ENCODE assay signal across 10 cellular contexts in the genomic region with DNA sequence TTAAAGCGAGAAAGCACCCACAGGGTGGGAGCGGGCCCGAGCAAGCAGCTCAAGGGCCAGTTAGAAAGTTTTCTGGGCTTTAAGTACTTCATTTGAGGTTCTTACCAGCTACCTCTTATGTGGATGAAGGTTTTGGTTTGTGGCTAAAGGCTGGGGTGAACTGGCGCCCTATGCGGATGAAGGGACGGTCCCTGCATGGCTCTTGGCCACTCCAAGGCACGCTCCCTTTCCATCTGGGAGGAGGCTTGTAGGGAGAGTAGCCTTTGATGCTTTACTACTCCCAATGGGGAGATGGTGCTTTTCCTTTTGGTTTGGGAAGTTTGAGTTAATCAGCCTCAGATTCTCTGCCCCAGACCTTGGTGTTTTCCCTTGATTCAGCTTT. TPM values are rescaled to one million over a fixed set of nuclear protein-coding genes. Genes with fewer than 3 reads are reported as not detected.
A peak's percentile ranks its signal among the peaks of the same experiment; 100 is the strongest.
DNase-seq lines count a peak whose midpoint lies in the region; ATAC-seq, FAIRE-seq and TF ChIP-seq lines count a peak whose summit lies in the region.
"Had no signal": no experiment of that assay in that cellular context is flagged by ENCODE, and none has a peak within 500 bp of the region (broad histone marks: within the 10 kb centered on the region; RNA-seq: fewer than 3 reads in every experiment).

No MANE protein-coding gene starts in this region.

- no peak for FAIRE-seq in keratinocyte (lab: Jason Lieb, UNC)
- FAIRE-seq: G401.6, K562 had no signal

- no peak overlapping the region; the same call in 1 of the 2 replicates for H3K27ac ChIP-seq in HUES6 (ENCODE audit: low read depth, low read length)
- H3K27ac ChIP-seq in keratinocyte (ENCODE audit: control insufficient read depth, insufficient read depth, low read length): no peak overlapping the region

- in situ Hi-C loops in astrocyte of the spinal cord (cut with HindIII; ENCODE audit: low sequenced_read_pairs): no loop called here

- H3K9me3 ChIP-seq in HUES6 (ENCODE audit: control insufficient read depth, insufficient read depth, low read depth, low read length) (no peaks in the 10 kb centered on the region), keratinocyte (ENCODE audit: control insufficient read depth, low read depth, low read length) (no peaks in the 10 kb centered on the region), Caco-2 (no peaks in the 10 kb centered on the region)

- H3K27me3 ChIP-seq in HUES6 (ENCODE audit: control insufficient read depth, insufficient read depth, low read length) (peaks cover 39% of the 10 kb centered on the region), keratinocyte (ENCODE audit: control insufficient read depth, extremely low read depth, insufficient read depth, low read length) (peaks cover 4% of the 10 kb centered on the region), Caco-2 (replicated peaks; ENCODE audit: control insufficient read depth, insufficient read depth, low read length) (no peaks in the 10 kb centered on the region)

- H3K4me3 Mint-ChIP-seq in stimulated activated naive CD8-positive, alpha-beta T cell treated with anti-CD3 and anti-CD28 coated beads, Interleukin-15, amount 100 ng/mL, for 72 hours: peak overlapping the region; percentile 75 to 77
- H3K4me3 Mint-ChIP-seq in Caco-2 (ENCODE audit: unreplicated experiment): no peak overlapping the region

- H3K4me1 Mint-ChIP-seq in stimulated activated naive CD8-positive, alpha-beta T cell treated with anti-CD3 and anti-CD28 coated beads, Interleukin-15, amount 100 ng/mL, for 72 hours: peaks cover 23% of the 10 kb centered on the region
- no peaks in the 10 kb centered on the region for H3K4me1 Mint-ChIP-seq in Caco-2 (ENCODE audit: low read depth, unreplicated experiment)

- H3K4me1 ChIP-seq in HUES6 (ENCODE audit: control insufficient read depth, insufficient read depth, low read length) (peaks cover 9% of the 10 kb centered on the region), keratinocyte (ENCODE audit: control insufficient read depth, extremely low read depth, insufficient read depth, low read length) (peaks cover 5% of the 10 kb centered on the region), Caco-2 (no peaks in the 10 kb centered on the region)

- BruUV-seq in Caco-2 (replicated peaks; lab: Mats Ljungman, UMichigan): no TSS peak

- peak; percentile 48 for ATAC-seq in stimulated activated naive CD8-positive, alpha-beta T cell treated with anti-CD3 and anti-CD28 coated beads, Interleukin-15, amount 100 ng/mL, for 72 hours
- ATAC-seq: K562 had no signal

- no peak overlapping the region for H3K27ac Mint-ChIP-seq in stimulated activated naive CD8-positive, alpha-beta T cell treated with anti-CD3 and anti-CD28 coated beads, Interleukin-15, amount 100 ng/mL, for 72 hours
- H3K27ac Mint-ChIP-seq in Caco-2 (ENCODE audit: unreplicated experiment): no peak overlapping the region

- no peaks in the 10 kb centered on the region for H3K9me3 Mint-ChIP-seq in stimulated activated naive CD8-positive, alpha-beta T cell treated with anti-CD3 and anti-CD28 coated beads, Interleukin-15, amount 100 ng/mL, for 72 hours
- no peaks in the 10 kb centered on the region for H3K9me3 Mint-ChIP-seq in Caco-2 (ENCODE audit: unreplicated experiment)

- H2AFZ ChIP-seq in keratinocyte (ENCODE audit: control insufficient read depth, low read length): peak overlapping the region; percentile 61

- POLR2A ChIA-PET in Caco-2 (lab: Charles Lee): no interaction called here

- no peaks in the 10 kb centered on the region for H3K9me1 ChIP-seq in keratinocyte (ENCODE audit: control insufficient read depth, extremely low read depth, insufficient read depth, low read length)

- H4K20me1 ChIP-seq in keratinocyte (ENCODE audit: control insufficient read depth, extremely low read depth, insufficient read depth, low read length): no peaks in the 10 kb centered on the region

- DNase-seq in astrocyte of the spinal cord (ENCODE audit: low read depth, low spot score) (peak; percentile 15), keratinocyte (ENCODE audit: low read depth, low spot score) (no peak), NCI-H187 treated with DMSO at 0.1 percent for 48 hours (lab: John Stamatoyannopoulos, UW) (no peak), NCI-H1092 treated with DMSO at 0.1 percent for 48 hours (lab: John Stamatoyannopoulos, UW) (no peak), Caco-2 (no peak)
- no peak for DNase-seq in stimulated activated naive CD8-positive, alpha-beta T cell treated with anti-CD3 and anti-CD28 coated beads, Interleukin-15, amount 100 ng/mL, for 72 hours
- DNase-seq: NCI-H510A had no signal

- H3K9ac ChIP-seq in HUES6 (ENCODE audit: low read length): peak overlapping the region; percentile 26
- H3K9ac ChIP-seq in keratinocyte (ENCODE audit: control insufficient read depth, extremely low read depth, insufficient read depth, low read length): no peak overlapping the region

- no peaks in the 10 kb centered on the region for H3K79me2 ChIP-seq in keratinocyte (ENCODE audit: control insufficient read depth, insufficient read depth, low read length)

- H3K36me3 Mint-ChIP-seq in Caco-2 (ENCODE audit: insufficient read depth, unreplicated experiment): no peaks in the 10 kb centered on the region

- peaks cover 36% of the 10 kb centered on the region for H3K27me3 Mint-ChIP-seq in stimulated activated naive CD8-positive, alpha-beta T cell treated with anti-CD3 and anti-CD28 coated beads, Interleukin-15, amount 100 ng/mL, for 72 hours
- no peaks in the 10 kb centered on the region for H3K27me3 Mint-ChIP-seq in Caco-2 (ENCODE audit: insufficient read depth, unreplicated experiment)

- no peak for TF ChIP-seq CTCF in astrocyte of the spinal cord (IDR thresholded peaks at IDR 0.05; ENCODE audit: low read depth, low read length)
- TF ChIP-seq CTCF in keratinocyte (optimal IDR thresholded peaks at IDR 0.05 in 1 of 3, IDR thresholded peaks at IDR 0.05 in 1 of 3, conservative IDR thresholded peaks at IDR 0.05 in 1 of 3; ENCODE audit: extremely low read depth in 1 of 3, insufficient read depth in 2 of 3, low read length in 3 of 3): no peak
- TF ChIP-seq CTCF in Caco-2 (IDR thresholded peaks at IDR 0.05; ENCODE audit: insufficient read depth in 1 of 2, low read depth in 1 of 2, low read length in 1 of 2, severe bottlenecking in 1 of 2, unreplicated experiment in 1 of 2): no peak

- peak overlapping the region; percentile 53 for H3K4me3 ChIP-seq in HUES6 (ENCODE audit: low read depth, low read length)
- no peak overlapping the region for H3K4me3 ChIP-seq in astrocyte of the spinal cord (ENCODE audit: low read depth, low read length)
- H3K4me3 ChIP-seq in keratinocyte (ENCODE audit: control insufficient read depth in 2 of 3, extremely low read depth in 1 of 3, insufficient read depth in 2 of 3, low read depth in 1 of 3, low read length in 3 of 3): no peak overlapping the region
- H3K4me3 ChIP-seq in Caco-2 (ENCODE audit: low read depth, low read length): no peak overlapping the region
- H3K4me3 ChIP-seq: K562 had no signal

- CTCF ChIA-PET in Caco-2 (lab: Charles Lee): no interaction called here

- dilution Hi-C loops in keratinocyte (cut with MboI; ENCODE audit: extremely low pct_ligation_motif_present, low sequenced_read_pairs): no loop called here

- H3K36me3 ChIP-seq in HUES6 (ENCODE audit: control insufficient read depth, insufficient read depth, low read length) (no peaks in the 10 kb centered on the region), keratinocyte (ENCODE audit: control insufficient read depth in 2 of 2, extremely low read depth in 1 of 2, insufficient read depth in 2 of 2, low read length in 2 of 2) (no peaks in the 10 kb centered on the region), Caco-2 (ENCODE audit: control insufficient read depth, insufficient read depth, low read length) (no peaks in the 10 kb centered on the region)

- no peak overlapping the region for H3K4me2 ChIP-seq in keratinocyte (ENCODE audit: control insufficient read depth, extremely low read depth, insufficient read depth, low read depth, low read length)

- intact Hi-C loops in Caco-2 (cut with micrococcal nuclease; ENCODE audit: unreplicated experiment): no loop called here

RNA-seq across cellular contexts. Expression of gene MRFAP1, which starts 17.7 kb away (rescaled TPM):
- 121 to 275 TPM (median 224 TPM) in 3 replicates for polyA plus RNA-seq in keratinocyte
- polyA plus RNA-seq in keratinocyte (2011; ENCODE audit: low read depth): 328 TPM
- 191 and 208 TPM in 2 replicates for polyA plus RNA-seq in keratinocyte (2011; cell fraction: cytosol; rRNA removed)
- polyA plus RNA-seq in keratinocyte (2011; cell fraction: nucleus; rRNA removed): 109 and 121 TPM in 2 replicates
- polyA plus RNA-seq in keratinocyte (2012; ENCODE audit: low replicate concordance): 208 and 319 TPM in 2 replicates
- polyA minus RNA-seq in keratinocyte: 22.1 to 50.5 TPM (median 33.4 TPM) in 3 replicates
- 54.9 TPM for polyA minus RNA-seq in keratinocyte (2011; cell fraction: cytosol; rRNA and poly(A)+ RNA removed)
- 21.4 and 36.4 TPM in 2 replicates for polyA minus RNA-seq in keratinocyte (2011; cell fraction: nucleus; rRNA and poly(A)+ RNA removed)
- 245 and 254 TPM in 2 replicates for total RNA-seq in Caco-2 (2022)

RNA-seq across cellular contexts. Expression of gene S100P, which starts 35.5 kb away (rescaled TPM):
- polyA plus RNA-seq in keratinocyte: 0.68 to 2.3 TPM (median 1.7 TPM) in 3 replicates
- polyA plus RNA-seq in keratinocyte (2011; ENCODE audit: low read depth): 42.7 TPM
- polyA plus RNA-seq in keratinocyte (2011; cell fraction: cytosol; rRNA removed): 0.94 and 5.6 TPM in 2 replicates
- 0.95 and 3.4 TPM in 2 replicates for polyA plus RNA-seq in keratinocyte (2011; cell fraction: nucleus; rRNA removed)
- 2.4 and 565 TPM in 2 replicates for polyA plus RNA-seq in keratinocyte (2012; ENCODE audit: low replicate concordance)
- polyA minus RNA-seq in keratinocyte: 0.26 to 3.4 TPM (median 0.49 TPM) in 3 replicates
- polyA minus RNA-seq in keratinocyte (2011; cell fraction: cytosol; rRNA and poly(A)+ RNA removed): 29.9 TPM
- 9.8 and 12.6 TPM in 2 replicates for polyA minus RNA-seq in keratinocyte (2011; cell fraction: nucleus; rRNA and poly(A)+ RNA removed)
- total RNA-seq in Caco-2 (2022): 70.8 and 96.9 TPM in 2 replicates

RNA-seq across cellular contexts. Expression of gene MRFAP1L1, which starts 51.5 kb away (rescaled TPM):
- polyA plus RNA-seq in keratinocyte: 47.6 to 77.9 TPM (median 50.7 TPM) in 3 replicates
- polyA plus RNA-seq in keratinocyte (2011; ENCODE audit: low read depth): 45.2 TPM
- 53.6 and 54.4 TPM in 2 replicates for polyA plus RNA-seq in keratinocyte (2011; cell fraction: cytosol; rRNA removed)
- polyA plus RNA-seq in keratinocyte (2011; cell fraction: nucleus; rRNA removed): 46.9 and 79.1 TPM in 2 replicates
- 42.9 and 49.5 TPM in 2 replicates for polyA plus RNA-seq in keratinocyte (2012; ENCODE audit: low replicate concordance)
- polyA minus RNA-seq in keratinocyte: 8.9 to 15.7 TPM (median 9.1 TPM) in 3 replicates
- polyA minus RNA-seq in keratinocyte (2011; cell fraction: cytosol; rRNA and poly(A)+ RNA removed): 18.4 TPM
- polyA minus RNA-seq in keratinocyte (2011; cell fraction: nucleus; rRNA and poly(A)+ RNA removed): 9.8 and 14.8 TPM in 2 replicates
- total RNA-seq in Caco-2 (2022): 46.4 and 47.5 TPM in 2 replicates

RNA-seq across cellular contexts. Expression of gene BLOC1S4, which starts 57.8 kb away (rescaled TPM):
- 11.2 to 13.6 TPM (median 11.7 TPM) in 3 replicates for polyA plus RNA-seq in keratinocyte
- polyA plus RNA-seq in keratinocyte (2011; ENCODE audit: low read depth): 4.5 TPM
- 10.5 and 12.0 TPM in 2 replicates for polyA plus RNA-seq in keratinocyte (2011; cell fraction: cytosol; rRNA removed)
- 11.2 and 12.2 TPM in 2 replicates for polyA plus RNA-seq in keratinocyte (2011; cell fraction: nucleus; rRNA removed)
- 7.1 and 12.2 TPM in 2 replicates for polyA plus RNA-seq in keratinocyte (2012; ENCODE audit: low replicate concordance)
- polyA minus RNA-seq in keratinocyte: 2.7 to 3.8 TPM (median 3.1 TPM) in 3 replicates
- 17.8 TPM for polyA minus RNA-seq in keratinocyte (2011; cell fraction: cytosol; rRNA and poly(A)+ RNA removed)
- polyA minus RNA-seq in keratinocyte (2011; cell fraction: nucleus; rRNA and poly(A)+ RNA removed): 3.9 and 4.3 TPM in 2 replicates
- 16.6 and 17.2 TPM in 2 replicates for total RNA-seq in Caco-2 (2022)
